Comparison of ENCODE assay signal across 8 cellular contexts in the genomic region with DNA sequence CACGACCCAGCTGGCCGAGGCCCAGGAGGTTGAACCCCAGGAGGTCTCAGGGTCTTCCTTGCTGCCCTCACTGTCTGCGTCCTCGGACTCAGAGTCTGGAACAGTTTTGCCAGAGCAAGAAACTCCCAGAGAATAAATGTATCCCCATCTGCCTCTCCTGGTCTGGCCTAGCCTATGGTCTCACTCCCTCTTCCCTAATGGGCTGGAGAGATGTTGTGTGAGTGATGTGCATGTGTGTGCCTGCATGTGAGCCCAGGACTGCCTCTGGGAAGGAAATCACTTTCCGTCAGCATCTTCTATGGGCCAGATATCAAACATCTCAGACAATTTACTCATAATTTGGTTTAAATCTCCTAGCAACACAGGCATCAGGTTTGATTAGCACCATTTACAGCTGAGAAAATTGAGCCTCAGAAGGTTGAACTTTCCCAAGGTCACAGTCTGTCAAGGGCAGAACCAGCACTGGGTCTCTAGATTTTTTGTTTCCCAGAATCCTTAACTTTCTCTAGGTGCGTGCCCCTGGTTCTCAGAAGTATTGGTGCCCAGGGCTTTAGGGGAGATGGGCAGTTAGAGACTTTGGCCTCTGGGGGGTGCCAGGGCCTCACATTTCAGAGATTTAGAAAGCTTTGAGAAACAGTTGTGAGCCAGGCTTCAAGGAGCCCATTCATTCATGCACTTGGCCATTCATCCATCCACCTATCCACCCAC.
DNase-seq lines count a peak whose midpoint lies in the region; ATAC-seq, FAIRE-seq and TF ChIP-seq lines count a peak whose summit lies in the region.

No MANE protein-coding gene starts in this region.

- H3K9me3 ChIP-seq in parathyroid adenoma (ENCODE audit: control insufficient read depth, low read length): no peaks in the 10 kb centered on the region

- H3K4me2 ChIP-seq in parathyroid adenoma (ENCODE audit: low read length): no peak overlapping the region

- no peak overlapping the region for H3K27ac ChIP-seq in parathyroid adenoma

- no peak for DNase-seq in D721Med (ENCODE audit: insufficient read length, low spot score)
- DNase-seq in HCEC 1CT: peak; percentile 48
- peak; percentile 4 for DNase-seq in SHP77 treated with DMSO at 0.1 percent for 48 hours (lab: John Stamatoyannopoulos, UW)
- DNase-seq in fibroblast of gingiva (ENCODE audit: low read depth): peak; percentile 46
- no peak for DNase-seq in activated CD4-positive, CD25-positive, alpha-beta regulatory T cell treated with anti-CD3 and anti-CD28 coated beads, Interleukin-2, amount 50 U/mL, for 72 hours
- no peak for DNase-seq in stimulated activated naive CD4-positive, alpha-beta T cell treated with Interleukin-2 at 50 U/mL for 16 hours (lab: John Stamatoyannopoulos, UW)

- H3K4me1 ChIP-seq in parathyroid adenoma: peaks cover 4% of the 10 kb centered on the region

- H3K9ac ChIP-seq in parathyroid adenoma: no peak overlapping the region

- TF ChIP-seq CTCF in D721Med (IDR thresholded peaks at IDR 0.05; ENCODE audit: insufficient read depth, missing control alignments) (peak; percentile 64), parathyroid adenoma (IDR thresholded peaks at IDR 0.05) (peak; percentile 40)

- no peak for FAIRE-seq in D721Med (lab: Jason Lieb, UNC)

- H3K4me3 ChIP-seq in parathyroid adenoma (ENCODE audit: low read depth, low read length): no peak overlapping the region

- no peaks in the 10 kb centered on the region for H3K79me2 ChIP-seq in parathyroid adenoma

- H3K27me3 ChIP-seq in parathyroid adenoma (ENCODE audit: control insufficient read depth, insufficient read depth, low read length): no peaks in the 10 kb centered on the region

- H3K36me3 ChIP-seq in parathyroid adenoma (ENCODE audit: control insufficient read depth, insufficient read depth, low read length): no peaks in the 10 kb centered on the region

- no peak overlapping the region for H2AFZ ChIP-seq in parathyroid adenoma

- no peak for ATAC-seq in activated CD4-positive, CD25-positive, alpha-beta regulatory T cell treated with anti-CD3 and anti-CD28 coated beads, Interleukin-2, amount 50 U/mL, for 24 hours

Comparison
In these comparisons a context has a peak if more than half of its experiments do, and no peak if none do; other contexts are left out.
1. DNase-seq: peak in HCEC 1CT (single experiment), SHP77 treated with DMSO at 0.1 percent for 48 hours (single experiment) and fibroblast of gingiva (single experiment); none in D721Med (single experiment), activated CD4-positive, CD25-positive, alpha-beta regulatory T cell treated with anti-CD3 and anti-CD28 coated beads, Interleukin-2, amount 50 U/mL, for 72 hours (single experiment) and stimulated activated naive CD4-positive, alpha-beta T cell treated with Interleukin-2 at 50 U/mL for 16 hours (single experiment).